Comparison of ENCODE assay signal across 8 cellular contexts in the genomic region with DNA sequence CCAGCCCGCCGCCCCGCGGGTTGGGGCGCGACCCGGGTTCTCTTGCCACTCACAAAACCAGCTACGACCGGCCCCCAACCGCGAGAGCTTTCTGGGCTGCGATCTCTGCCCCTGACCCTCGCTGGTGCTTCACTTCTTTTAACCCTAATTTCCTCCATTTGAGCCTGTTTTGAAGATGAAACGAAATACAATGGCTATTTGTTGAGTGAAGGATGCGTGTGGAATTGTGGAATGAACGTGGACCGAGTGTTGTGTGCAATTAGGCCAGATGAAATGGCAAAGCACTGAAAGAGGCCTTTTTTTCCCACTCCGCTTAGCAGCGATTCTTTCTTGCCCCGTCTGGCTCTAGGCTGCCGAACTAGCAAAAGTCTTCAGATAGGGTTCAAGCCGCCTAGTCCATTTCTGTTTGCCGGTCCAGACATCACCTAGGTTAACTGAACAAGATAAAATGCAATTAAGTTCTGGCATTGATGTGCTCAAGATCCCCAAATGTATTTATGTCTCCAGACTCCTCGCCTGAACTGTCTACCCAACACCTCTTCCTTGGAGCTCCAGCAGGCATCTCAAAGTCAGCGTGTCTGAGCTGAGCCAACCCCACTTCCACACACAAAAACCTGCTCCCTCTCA. TPM values are rescaled to one million over a fixed set of nuclear protein-coding genes. Genes with fewer than 3 reads are reported as not detected.
DNase-seq lines count a peak whose midpoint lies in the region.

No MANE protein-coding gene starts in this region.

- peak overlapping the region; percentile 96 for H3K27ac ChIP-seq in skeletal muscle tissue (ENCODE audit: low read depth, low read length)

- H3K9ac ChIP-seq in skeletal muscle tissue (ENCODE audit: low read depth in 1 of 3, low read length in 3 of 3) = peak overlapping the region; percentile 90 to 97 (median 90)

- H3K36me3 ChIP-seq in skeletal muscle tissue (ENCODE audit: control insufficient read depth in 3 of 3, insufficient read depth in 3 of 3, low read length in 3 of 3) = no peaks in the 10 kb centered on the region

- peaks cover 46 to 68% (median 57%) of the 10 kb centered on the region in 3 donors for H3K4me1 ChIP-seq in skeletal muscle tissue (ENCODE audit: control insufficient read depth in 3 of 3, insufficient read depth in 3 of 3, low read length in 3 of 3)

- H3K27ac Mint-ChIP-seq in activated T-cell treated with anti-CD3 and anti-CD28 coated beads, Interleukin-2, amount 50 U/mL, for 24 hours = peak overlapping the region; percentile 93
- H3K27ac Mint-ChIP-seq in activated naive CD8-positive, alpha-beta T cell = peak overlapping the region; percentile 90

- no peak for DNase-seq in activated T-cell treated with anti-CD3 and anti-CD28 coated beads, Interleukin-2, amount 50 U/mL, for 24 hours
- DNase-seq in activated T-cell treated with anti-CD3 and anti-CD28 coated beads, Interleukin-2, amount 50 U/mL, for 48 hours = no peak
- DNase-seq in NCI-H1436 (lab: John Stamatoyannopoulos, UW) = no peak
- no peak for DNase-seq in stimulated activated CD4-positive, alpha-beta T cell treated with anti-CD3 and anti-CD28 coated beads, Interleukin-2, amount 100 ng/mL, for 48 hours
- no peak for DNase-seq in GF-D8 (lab: John Stamatoyannopoulos, UW)

- H3K4me1 Mint-ChIP-seq in activated T-cell treated with anti-CD3 and anti-CD28 coated beads, Interleukin-2, amount 50 U/mL, for 24 hours (ENCODE audit: low read depth) = peaks cover 42% of the 10 kb centered on the region
- peaks cover 37% of the 10 kb centered on the region for H3K4me1 Mint-ChIP-seq in activated naive CD8-positive, alpha-beta T cell (ENCODE audit: low read depth)

- peaks cover 3% of the 10 kb centered on the region for H3K36me3 Mint-ChIP-seq in activated T-cell treated with anti-CD3 and anti-CD28 coated beads, Interleukin-2, amount 50 U/mL, for 24 hours (ENCODE audit: low read depth)
- no peaks in the 10 kb centered on the region for H3K36me3 Mint-ChIP-seq in activated naive CD8-positive, alpha-beta T cell

- no peaks in the 10 kb centered on the region for H3K9me3 Mint-ChIP-seq in activated T-cell treated with anti-CD3 and anti-CD28 coated beads, Interleukin-2, amount 50 U/mL, for 24 hours
- no peaks in the 10 kb centered on the region for H3K9me3 Mint-ChIP-seq in activated naive CD8-positive, alpha-beta T cell (ENCODE audit: low read depth)

- H3K27me3 Mint-ChIP-seq in activated T-cell treated with anti-CD3 and anti-CD28 coated beads, Interleukin-2, amount 50 U/mL, for 24 hours = no peaks in the 10 kb centered on the region
- no peaks in the 10 kb centered on the region for H3K27me3 Mint-ChIP-seq in activated naive CD8-positive, alpha-beta T cell

- peak overlapping the region; percentile 54 for H3K4me3 ChIP-seq in iPS-11a (ENCODE audit: low read depth, low read length)
- H3K4me3 ChIP-seq in skeletal muscle tissue (ENCODE audit: low read length in 3 of 3) = peak overlapping the region; percentile 81 to 92 (median 85)

- peak overlapping the region; percentile 84 for H3K4me3 Mint-ChIP-seq in activated T-cell treated with anti-CD3 and anti-CD28 coated beads, Interleukin-2, amount 50 U/mL, for 24 hours
- peak overlapping the region; percentile 93 for H3K4me3 Mint-ChIP-seq in activated naive CD8-positive, alpha-beta T cell

- no peaks in the 10 kb centered on the region for H3K9me3 ChIP-seq in skeletal muscle tissue (ENCODE audit: control insufficient read depth in 3 of 3, low read length in 3 of 3)

- H3K27me3 ChIP-seq in skeletal muscle tissue (ENCODE audit: control insufficient read depth in 3 of 3, insufficient read depth in 3 of 3, low read length in 3 of 3) = no peaks in the 10 kb centered on the region

RNA-seq across cellular contexts. Expression of gene TMEM184B, which starts 0.4 kb away (rescaled TPM):
- total RNA-seq in skeletal muscle tissue = 11.0 TPM

RNA-seq across cellular contexts. Expression of gene CSNK1E, which starts 44.0 kb away (rescaled TPM):
- 71.0 TPM for total RNA-seq in skeletal muscle tissue
